ENCODE assay signal across 18 cellular contexts in genomic region chr17:61152898-61153297, GRCh38.
"Had no signal": no experiment of that assay in that cellular context is flagged by ENCODE, and none has a peak within 500 bp of the region (broad histone marks: within the 10 kb centered on the region; RNA-seq: fewer than 3 reads in every experiment).

No MANE protein-coding gene starts in this region.

- H3K9me3 Mint-ChIP-seq: activated CD4-positive, alpha-beta memory T cell treated with anti-CD3 and anti-CD28 coated beads, Interleukin-2, amount 10 ng/mL, durations not matched to agents 7 days and 5 days; activated T-cell treated with anti-CD3 and anti-CD28 coated beads, Interleukin-2, amount 50 U/mL, for 4 hours; memory B cell; natural killer cell had no signal

- H3K36me3 Mint-ChIP-seq: natural killer cell, WTC11 had no signal

- H3K27ac Mint-ChIP-seq: activated CD4-positive, alpha-beta memory T cell treated with anti-CD3 and anti-CD28 coated beads, Interleukin-2, amount 10 ng/mL, durations not matched to agents 7 days and 5 days; activated naive CD4-positive, alpha-beta T cell treated with anti-CD3 and anti-CD28 coated beads, Interleukin-2, amount 50 U/mL, for 72 hours; memory B cell; natural killer cell; progenitor cell of endocrine pancreas; WTC11 had no signal

- H3K4me3 Mint-ChIP-seq: activated CD4-positive, alpha-beta memory T cell treated with anti-CD3 and anti-CD28 coated beads, Interleukin-2, amount 10 ng/mL, durations not matched to agents 7 days and 5 days; activated T-cell treated with anti-CD3 and anti-CD28 coated beads, Interleukin-2, amount 50 U/mL, for 4 hours; memory B cell; natural killer cell; WTC11 had no signal

- ATAC-seq: activated naive CD4-positive, alpha-beta T cell treated with anti-CD3 and anti-CD28 coated beads, Interleukin-2, amount 50 U/mL, for 72 hours; activated T-cell treated with anti-CD3 and anti-CD28 coated beads, Interleukin-2, amount 50 U/mL, for 4 hours; left ventricle myocardium superior; natural killer cell; right cardiac atrium; stimulated activated naive CD8-positive, alpha-beta T cell treated with anti-CD3 and anti-CD28 coated beads, Interleukin-15, Interleukin-2, amounts not matched to agents 100 U/mL and 50 U/mL, for 24 hours; WTC11 had no signal

- H3K27me3 Mint-ChIP-seq: memory B cell, progenitor cell of endocrine pancreas had no signal

- DNase-seq: activated CD4-positive, alpha-beta memory T cell treated with anti-CD3 and anti-CD28 coated beads, Interleukin-2, amount 10 ng/mL, durations not matched to agents 7 days and 5 days; activated CD4-positive, alpha-beta T cell treated with anti-CD3 and anti-CD28 coated beads for 4 hours; activated effector memory CD4-positive, alpha-beta T cell treated with anti-CD3 and anti-CD28 coated beads, Interleukin-2, amount 50 U/mL, for 16 hours; activated T-cell treated with anti-CD3 and anti-CD28 coated beads, Interleukin-2, amount 50 U/mL, for 4 hours; dorsolateral prefrontal cortex; hippocampal formation; kidney; left ventricle myocardium superior; natural killer cell; right cardiac atrium; stimulated activated CD4-positive, alpha-beta T cell treated with anti-CD3 and anti-CD28 coated beads, Interleukin-4, amount 100 ng/mL, for 4 hours; stimulated activated CD8-positive, alpha-beta memory T cell treated with anti-CD3 and anti-CD28 coated beads, Interleukin-4, amount 100 ng/mL, for 48 hours; stimulated activated naive CD8-positive, alpha-beta T cell treated with anti-CD3 and anti-CD28 coated beads, Interleukin-15, Interleukin-2, amounts not matched to agents 100 U/mL and 50 U/mL, for 24 hours; transverse colon had no signal
